ENCODE assay signal across 22 cellular contexts in the genomic region with DNA sequence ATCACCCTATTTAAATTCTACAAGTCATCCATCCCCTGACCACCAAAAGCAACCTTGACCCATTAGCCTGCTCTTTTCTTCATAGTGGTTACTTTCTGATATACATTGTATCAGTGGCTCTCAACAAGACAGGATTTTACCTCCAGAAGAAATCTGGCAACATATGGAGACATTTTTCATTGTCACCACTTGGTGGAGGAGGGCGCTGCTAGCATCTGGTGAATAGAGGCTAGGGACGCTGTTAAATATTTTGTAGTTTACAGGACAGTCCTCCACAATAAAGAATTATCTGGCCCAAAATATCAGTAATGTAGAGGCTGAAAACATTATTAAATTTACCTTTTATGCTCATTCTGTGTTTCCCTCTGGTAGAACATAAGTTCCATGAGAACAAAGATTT. TPM values are rescaled to one million over a fixed set of nuclear protein-coding genes. Genes with fewer than 3 reads are reported as not detected.
A peak's percentile ranks its signal among the peaks of the same experiment; 100 is the strongest.
DNase-seq lines count a peak whose midpoint lies in the region; ATAC-seq, FAIRE-seq and TF ChIP-seq lines count a peak whose summit lies in the region.
"Had no signal": no experiment of that assay in that cellular context is flagged by ENCODE, and none has a peak within 500 bp of the region (broad histone marks: within the 10 kb centered on the region; RNA-seq: fewer than 3 reads in every experiment).

No MANE protein-coding gene starts in this region.

- H2AFZ ChIP-seq in HepG2 (ENCODE audit: low read length): no peak overlapping the region

- H3K9ac ChIP-seq in HepG2 (ENCODE audit: insufficient read depth, low read depth, low read length): no peak overlapping the region

- H3K9me3 ChIP-seq in HepG2 (ENCODE audit: low read length) (no peaks in the 10 kb centered on the region), right lobe of liver (no peaks in the 10 kb centered on the region), heart left ventricle (no peaks in the 10 kb centered on the region)
- H3K9me3 ChIP-seq: gastrocnemius medialis, right atrium auricular region, tibial nerve had no signal

- FAIRE-seq in HepG2 (lab: Jason Lieb, UNC) (no peak), RCC 7860 (lab: Jason Lieb, UNC) (no peak)

- TF ChIP-seq POLR2A in HepG2 (IDR thresholded peaks at IDR 0.05; ENCODE audit: insufficient read depth in 1 of 2, low read depth in 2 of 2, low read length in 2 of 2): no peak
- TF ChIP-seq POLR2A in right lobe of liver (IDR thresholded peaks at IDR 0.05): no peak
- TF ChIP-seq POLR2A in heart left ventricle (IDR thresholded peaks at IDR 0.05): no peak

- POLR2A ChIA-PET in HepG2 (lab: Yijun Ruan, JAX): no interaction called here

- H3K4me3 ChIP-seq in HepG2 (replicated peaks in 1 of 3; ENCODE audit: insufficient read depth in 1 of 3, low read depth in 2 of 3, low read length in 3 of 3): no peak overlapping the region
- H3K4me3 ChIP-seq in right lobe of liver: no peak overlapping the region
- H3K4me3 ChIP-seq in brain microvascular endothelial cell (ENCODE audit: low read depth, low read length): no peak overlapping the region
- no peak overlapping the region for H3K4me3 ChIP-seq in heart left ventricle
- H3K4me3 ChIP-seq: gastrocnemius medialis, right atrium auricular region, tibial nerve had no signal

- BruUV-seq in HepG2 (replicated peaks; lab: Mats Ljungman, UMichigan): no TSS peak

- H3K27ac ChIP-seq in HepG2 (ENCODE audit: extremely low read length, insufficient read depth, low read length): no peak overlapping the region
- no peak overlapping the region for H3K27ac ChIP-seq in right lobe of liver
- no peak overlapping the region for H3K27ac ChIP-seq in brain microvascular endothelial cell
- no peak overlapping the region for H3K27ac ChIP-seq in heart left ventricle
- H3K27ac ChIP-seq: gastrocnemius medialis, right atrium auricular region, tibial nerve had no signal

- in situ Hi-C loops in HepG2 (cut with HindIII; ENCODE audit: extremely low pct_ligation_motif_present, low pct_unique_long_range_greater_than_20kb): no loop called here
- in situ Hi-C loops in brain microvascular endothelial cell (cut with HindIII; ENCODE audit: low pct_ligation_motif_present, low sequenced_read_pairs): no loop called here

- H3K36me3 ChIP-seq in HepG2 (replicated peaks in 1 of 2; ENCODE audit: control insufficient read depth in 1 of 2, insufficient read depth in 2 of 2, low read length in 2 of 2) (peaks cover 5 to 51% of the 10 kb centered on the region in 2 experiments; a peak in 4 of 5 replicates), right lobe of liver (peaks cover 0 to 51% (median 17%) of the 10 kb centered on the region in 4 donors), brain microvascular endothelial cell (replicated peaks) (peaks cover 33% of the 10 kb centered on the region), heart left ventricle (peaks cover 0 to 78% (median 69%) of the 10 kb centered on the region in 9 donors)

- TF ChIP-seq EP300 in HepG2 (IDR thresholded peaks at IDR 0.05; ENCODE audit: low read depth in 2 of 2, low read length in 2 of 2) (no peak), HepG2 (CRISPR knock-in tag; IDR thresholded peaks at IDR 0.05; ENCODE audit: borderline replicate concordance) (no peak)

- H3K27me3 ChIP-seq in HepG2 (ENCODE audit: control insufficient read depth in 1 of 2, insufficient read depth in 2 of 2, low read length in 2 of 2) (no peaks in the 10 kb centered on the region), right lobe of liver (no peaks in the 10 kb centered on the region), brain microvascular endothelial cell (replicated peaks) (no peaks in the 10 kb centered on the region), heart left ventricle (no peaks in the 10 kb centered on the region)
- H3K27me3 ChIP-seq: gastrocnemius medialis, right atrium auricular region, tibial nerve had no signal

- H3K4me1 ChIP-seq in HepG2 (ENCODE audit: insufficient read depth, low read length) (peaks cover 22% of the 10 kb centered on the region), right lobe of liver (peaks cover 0 to 16% (median 7%) of the 10 kb centered on the region in 4 donors), heart left ventricle (peaks cover 0 to 29% (median 13%) of the 10 kb centered on the region in 12 donors)

- ATAC-seq in HepG2 (peak; percentile 52; the same call in 2 of the 3 replicates), right lobe of liver (no peak), heart left ventricle (no peak)
- ATAC-seq: gastrocnemius medialis; left lobe of liver; stimulated activated memory B cell treated with anti-CD40 and anti-IgM and Interleukin-4, amounts not matched to agents 10 μg/mL and 1 μg/mL and 100 μg/mL, for 72 hours had no signal

- H4K20me1 ChIP-seq in HepG2 (ENCODE audit: insufficient read depth, low read length): no peaks in the 10 kb centered on the region

- CTCF ChIA-PET in HepG2 (lab: Yijun Ruan, JAX; ENCODE audit: low intra/inter-chr PET ratio, low total read pairs): no interaction called here

- TF ChIP-seq CTCF in HepG2 (CRISPR knock-in tag; IDR thresholded peaks at IDR 0.05) (no peak), right lobe of liver (IDR thresholded peaks at IDR 0.05) (no peak), brain microvascular endothelial cell (IDR thresholded peaks at IDR 0.05; ENCODE audit: low read depth, low read length, missing control alignments) (peak; percentile 25), heart left ventricle (IDR thresholded peaks at IDR 0.05) (no peak)

- peaks cover 22% of the 10 kb centered on the region for H3K79me2 ChIP-seq in HepG2 (ENCODE audit: insufficient read depth, low read length)

- intact Hi-C loops in HepG2 (cut with micrococcal nuclease; ENCODE audit: unreplicated experiment): no loop called here
- intact Hi-C loops in right lobe of liver (cut with DNase I): no loop called here
- intact Hi-C loops in heart left ventricle (cut with DNase I): no loop called here

- H3K4me2 ChIP-seq in HepG2 (ENCODE audit: low read depth, low read length): no peak overlapping the region

- TF ChIP-seq RAD21 in HepG2 (CRISPR knock-in tag; IDR thresholded peaks at IDR 0.05): no peak

- 98% methylated on average over 2 of the region's 2 CpGs for WGBS in HepG2 (ENCODE audit: low lambda C conversion rate)
- WGBS in right lobe of liver (ENCODE audit: insufficient coverage, low coverage, low lambda C conversion rate, missing lambda C conversion rate): 100% methylated on average over 2 of the region's 2 CpGs
- 95 to 100% (median 98%) methylated on average over 2 of the region's 2 CpGs for WGBS in heart left ventricle, 4 donors

- DNase-seq in HepG2 (ENCODE audit: low spot score) (no peak), right lobe of liver (no peak), NCI-H1694 (lab: John Stamatoyannopoulos, UW) (peak; percentile 45), brain microvascular endothelial cell (no peak), heart left ventricle (no peak), NCI-H2081 treated with DMSO at 0.1 percent for 48 hours (lab: John Stamatoyannopoulos, UW) (no peak), amniotic stem cell (lab: John Stamatoyannopoulos, UW) (no peak), RCC 7860 (ENCODE audit: low spot score) (no peak)
- DNase-seq: activated B cell treated with CpG ODN at 0.5 μM for 24 hours; CD4-positive, alpha-beta T cell; dermis blood vessel endothelial cell; DMS79 treated with DMSO at 0.1 percent for 48 hours; gastrocnemius medialis; NCI-H1436; NCI-H345; NK-92 treated with Interleukin-12 subunit alpha and Interleukin-12 subunit beta, amount 100 ng/mL, for 24 hours; nucleus accumbens; T-helper 1 cell had no signal

TF ChIP-seq in HepG2, 621 proteins besides CTCF, POLR2A, EP300 and RAD21 (continues in another document):
- TF ChIP-seq ZNF569 (CRISPR knock-in tag; IDR thresholded peaks at IDR 0.05; ENCODE audit: borderline replicate concordance) (no peak), MAFK (conservative IDR thresholded peaks at IDR 0.05 in 1 of 2, IDR thresholded peaks at IDR 0.05 in 1 of 2; ENCODE audit: low read length in 2 of 2) (no peak), ZNF501 (CRISPR knock-in tag; IDR thresholded peaks at IDR 0.05) (no peak), ZNF564 (CRISPR knock-in tag; IDR thresholded peaks at IDR 0.05) (no peak), SOX5 (CRISPR knock-in tag; IDR thresholded peaks at IDR 0.05; ENCODE audit: borderline replicate concordance) (no peak), ZNF296 (CRISPR knock-in tag; conservative IDR thresholded peaks at IDR 0.05) (no peak), ZNF17 (CRISPR knock-in tag; IDR thresholded peaks at IDR 0.05) (no peak), GABPB1 (CRISPR knock-in tag; IDR thresholded peaks at IDR 0.05) (no peak)

RNA-seq across cellular contexts. Expression of a gene that starts 6.1 kb away (rescaled TPM):
- 20.5 and 28.4 TPM in 2 replicates for total RNA-seq in HepG2 (2016; rRNA removed; fragmentation: Illumina TruSeq; extraction: Trizol)
- total RNA-seq in HepG2 (2016; cell fraction: cytosol; rRNA removed; fragmentation: Illumina TruSeq; extraction: Trizol; ENCODE audit: low read depth): 1.0 and 1.9 TPM in 2 replicates
- 17.9 and 29.8 TPM in 2 replicates for total RNA-seq in HepG2 (2016; cell fraction: insoluble cytoplasmic fraction; rRNA removed; fragmentation: Illumina TruSeq; extraction: Trizol)
- total RNA-seq in HepG2 (2016; cell fraction: membrane; rRNA removed; fragmentation: Illumina TruSeq; extraction: Trizol): 4.1 and 5.3 TPM in 2 replicates
- 28.3 and 30.2 TPM in 2 replicates for total RNA-seq in HepG2 (2016; cell fraction: nucleus; rRNA removed; fragmentation: Illumina TruSeq; extraction: Trizol)
- polyA plus RNA-seq in HepG2 (2011; rRNA removed): 16.5 and 21.2 TPM in 2 replicates
- polyA plus RNA-seq in HepG2 (2011; cell fraction: cytosol; rRNA removed): 7.1 and 13.8 TPM in 2 replicates
- 3.7 and 5.1 TPM in 2 replicates for polyA plus RNA-seq in HepG2 (2011; cell fraction: nucleus; rRNA removed)
- 24.5 and 29.8 TPM in 2 replicates for polyA plus RNA-seq in HepG2 (2012)
- polyA plus RNA-seq in HepG2 (2016; cell fraction: cytosol; fragmentation: Illumina TruSeq; extraction: Trizol; ENCODE audit: low read depth): 0.79 and 0.90 TPM in 2 replicates
- polyA plus RNA-seq in HepG2 (2016; cell fraction: insoluble cytoplasmic fraction; fragmentation: Illumina TruSeq; extraction: Trizol; ENCODE audit: low read depth): 12.5 and 15.0 TPM in 2 replicates
- polyA plus RNA-seq in HepG2 (2016; cell fraction: membrane; fragmentation: Illumina TruSeq; extraction: Trizol; ENCODE audit: low read depth): 1.9 and 2.5 TPM in 2 replicates
- polyA plus RNA-seq in HepG2 (2016; cell fraction: nucleus; fragmentation: Illumina TruSeq; extraction: Trizol; ENCODE audit: insufficient read depth, low read depth): 25.8 and 29.2 TPM in 2 replicates
- polyA minus RNA-seq in HepG2 (2011; rRNA and poly(A)+ RNA removed; ENCODE audit: low replicate concordance): 11.5 and 12.2 TPM in 2 replicates
- 24.5 and 26.5 TPM in 2 replicates for polyA minus RNA-seq in HepG2 (2011; cell fraction: cytosol; rRNA and poly(A)+ RNA removed)
- polyA minus RNA-seq in HepG2 (2011; cell fraction: nucleus; rRNA and poly(A)+ RNA removed): 18.3 and 23.5 TPM in 2 replicates
- 10 to 100 TPM in 2 of 6 experiments, 1 to 10 TPM in 4; 7.2 to 17.0 (median 9.2) TPM for total RNA-seq in right lobe of liver
- total RNA-seq in heart left ventricle: 10 to 100 TPM; 10.2 to 23.7 (median 16.0) TPM
- 10 to 100 TPM in 1 of 2 donors, 1 to 10 TPM in 1; 3.0 to 23.8 TPM for polyA plus RNA-seq in heart left ventricle
